Comparison of ENCODE assay signal across 25 cellular contexts in the genomic region with DNA sequence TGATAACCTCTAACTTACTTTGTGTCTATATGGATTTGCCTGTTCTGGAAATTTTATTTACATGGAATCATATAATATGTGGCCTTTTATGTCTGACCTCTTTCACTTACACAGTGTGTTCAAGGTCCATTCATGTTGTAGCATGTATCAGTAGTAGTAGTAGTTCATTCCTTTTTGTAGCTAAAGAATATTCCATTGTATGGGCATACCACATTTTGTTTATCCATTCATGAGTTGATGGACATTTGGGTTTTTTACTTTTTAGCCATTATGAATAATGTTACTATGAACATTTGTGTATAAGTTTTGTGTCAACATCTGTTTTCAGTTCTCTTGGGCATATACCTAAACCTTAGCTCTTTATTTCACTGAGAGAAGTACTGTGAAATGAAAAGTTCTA.
"Had no signal": no experiment of that assay in that cellular context is flagged by ENCODE, and none has a peak within 500 bp of the region (broad histone marks: within the 10 kb centered on the region; RNA-seq: fewer than 3 reads in every experiment).

No MANE protein-coding gene starts in this region.

- FAIRE-seq: small intestine, urothelium cell line had no signal

- H3K36me3 ChIP-seq: neural progenitor cell, ovary, right lobe of liver had no signal

- H3K9ac ChIP-seq: neural progenitor cell, parathyroid adenoma had no signal

- H3K79me2 ChIP-seq: parathyroid adenoma had no signal

- H3K4me3 ChIP-seq: neural progenitor cell, ovary, psoas muscle, right lobe of liver, sigmoid colon, stomach, thoracic aorta, thyroid gland, tibial nerve, upper lobe of left lung, vagina had no signal

- H2AFZ ChIP-seq: neural progenitor cell, parathyroid adenoma had no signal

- H3K9me3 ChIP-seq: ovary, psoas muscle, right lobe of liver, sigmoid colon, stomach, thoracic aorta, thyroid gland, tibial nerve, upper lobe of left lung, vagina had no signal

- H3K4me2 ChIP-seq: neural progenitor cell had no signal

- DNase-seq: occipital lobe; ovary; posterior cingulate gyrus; psoas muscle; right cardiac atrium; right lobe of liver; sigmoid colon; small intestine; stimulated activated CD4-positive, alpha-beta T cell treated with anti-CD3 and anti-CD28 coated beads, Interleukin-15, amount 100 ng/mL, for 24 hours; stimulated activated CD4-positive, alpha-beta T cell treated with anti-CD3 and anti-CD28 coated beads, Interleukin-2, amount 100 ng/mL, for 24 hours; stimulated activated CD4-positive, alpha-beta T cell treated with anti-CD3 and anti-CD28 coated beads, Interleukin-2, amount 100 ng/mL, for 48 hours; stimulated activated CD4-positive, alpha-beta T cell treated with anti-CD3 and anti-CD28 coated beads, Interleukin-4, amount 100 ng/mL, for 24 hours; stimulated activated naive B cell treated with anti-CD40 and anti-IgM and Interleukin-4, amounts not matched to agents 10 μg/mL and 1 μg/mL and 100 μg/mL, for 72 hours; stimulated activated naive CD4-positive, alpha-beta T cell treated with Interleukin-2 at 50 U/mL for 16 hours; stomach; thyroid gland; trophoblast cell had no signal

- ATAC-seq: psoas muscle; right cardiac atrium; right lobe of liver; stimulated activated effector memory CD8-positive, alpha-beta T cell treated with anti-CD3 and anti-CD28 coated beads, Interleukin-12 subunit alpha, Interleukin-12 subunit beta, amount 100 ng/mL, for 72 hours; stimulated activated naive B cell treated with anti-CD40 and anti-IgM and Interleukin-4, amounts not matched to agents 10 μg/mL and 1 μg/mL and 100 μg/mL, for 72 hours had no signal

- H3K4me1 ChIP-seq: neural progenitor cell, parathyroid adenoma, sigmoid colon, stomach, thyroid gland, tibial nerve, upper lobe of left lung, vagina had no signal

- H3K27me3 ChIP-seq: neural progenitor cell, ovary, right lobe of liver, sigmoid colon, stomach, thyroid gland, tibial nerve, upper lobe of left lung, vagina had no signal

- H3K27ac ChIP-seq: neural progenitor cell, ovary, parathyroid adenoma, psoas muscle, right lobe of liver, sigmoid colon, stomach, thoracic aorta, thyroid gland, tibial nerve, upper lobe of left lung, vagina had no signal
